ENCODE assay signal across 31 cellular contexts in genomic region chr2:199558156-199558555, GRCh38.
"Had no signal": no experiment of that assay in that cellular context is flagged by ENCODE, and none has a peak within 500 bp of the region (broad histone marks: within the 10 kb centered on the region; RNA-seq: fewer than 3 reads in every experiment).

No MANE protein-coding gene starts in this region.

- H3K4me2 ChIP-seq: smooth muscle cell had no signal

- H3K36me3 ChIP-seq: neutrophil, ovary, pancreas, prostate gland, right atrium auricular region, right lobe of liver, sigmoid colon, spleen had no signal

- H3K27me3 Mint-ChIP-seq: naive thymus-derived CD4-positive, alpha-beta T cell; natural killer cell treated with Interleukin-12 subunit alpha and Interleukin-12 subunit beta and Interleukin-15 and Interleukin-18, amount 100 ng/mL, for 72 hours; progenitor cell of endocrine pancreas had no signal

- H3K27ac ChIP-seq: neutrophil, ovary, pancreas, parathyroid adenoma, prostate gland, psoas muscle, right atrium auricular region, right lobe of liver, sigmoid colon, skin epidermis, spleen had no signal

- H3K9me3 ChIP-seq: neutrophil, ovary, pancreas, prostate gland, psoas muscle, right lobe of liver, sigmoid colon had no signal

- H3K9me3 Mint-ChIP-seq: natural killer cell; natural killer cell treated with Interleukin-12 subunit alpha and Interleukin-12 subunit beta and Interleukin-15 and Interleukin-18, amount 100 ng/mL, for 72 hours had no signal

- H2AFZ ChIP-seq: parathyroid adenoma had no signal

- H3K4me1 Mint-ChIP-seq: naive B cell; naive thymus-derived CD4-positive, alpha-beta T cell; naive thymus-derived CD8-positive, alpha-beta T cell; natural killer cell; nephron; neural crest cell had no signal

- DNase-seq: naive B cell; naive thymus-derived CD4-positive, alpha-beta T cell; naive thymus-derived CD8-positive, alpha-beta T cell; natural killer cell; nucleus accumbens; occipital lobe; ovary; pancreas; posterior cingulate gyrus; retina; right cardiac atrium; right lobe of liver; sigmoid colon; small intestine; spleen; stimulated activated CD4-positive, alpha-beta T cell treated with anti-CD3 and anti-CD28 coated beads, Interleukin-12 subunit alpha, Interleukin-12 subunit beta, amount 100 ng/mL, for 4 hours; stimulated activated CD4-positive, alpha-beta T cell treated with anti-CD3 and anti-CD28 coated beads, Interleukin-15, amount 100 ng/mL, for 24 hours; stimulated activated CD4-positive, alpha-beta T cell treated with anti-CD3 and anti-CD28 coated beads, Interleukin-1b, Interleukin-23, amount 100 ng/mL, for 48 hours; stimulated activated CD4-positive, alpha-beta T cell treated with anti-CD3 and anti-CD28 coated beads, Interleukin-2, amount 100 ng/mL, for 24 hours had no signal

- H3K4me3 Mint-ChIP-seq: naive B cell; naive thymus-derived CD4-positive, alpha-beta T cell; naive thymus-derived CD8-positive, alpha-beta T cell; natural killer cell; natural killer cell treated with Interleukin-12 subunit alpha and Interleukin-12 subunit beta and Interleukin-15 and Interleukin-18, amount 100 ng/mL, for 72 hours; nephron; neural crest cell had no signal

- H3K79me2 ChIP-seq: parathyroid adenoma had no signal

- H3K27ac Mint-ChIP-seq: naive B cell; naive thymus-derived CD4-positive, alpha-beta T cell; natural killer cell; natural killer cell treated with Interleukin-12 subunit alpha and Interleukin-12 subunit beta and Interleukin-15 and Interleukin-18, amount 100 ng/mL, for 72 hours; nephron; progenitor cell of endocrine pancreas had no signal

- H3K9ac ChIP-seq: parathyroid adenoma had no signal

- H3K36me3 Mint-ChIP-seq: naive B cell; naive thymus-derived CD4-positive, alpha-beta T cell; naive thymus-derived CD8-positive, alpha-beta T cell; natural killer cell; natural killer cell treated with Interleukin-12 subunit alpha and Interleukin-12 subunit beta and Interleukin-15 and Interleukin-18, amount 100 ng/mL, for 72 hours had no signal

- H3K4me1 ChIP-seq: pancreas, parathyroid adenoma, prostate gland, psoas muscle, right atrium auricular region, right lobe of liver, sigmoid colon, spleen had no signal

- H3K4me3 ChIP-seq: ovary, pancreas, prostate gland, psoas muscle, right atrium auricular region, right lobe of liver, sigmoid colon, skin epidermis, smooth muscle cell, spleen had no signal

- H3K27me3 ChIP-seq: neutrophil, ovary, pancreas, right atrium auricular region, right lobe of liver, sigmoid colon, spleen had no signal

- ATAC-seq: naive thymus-derived CD4-positive, alpha-beta T cell; naive thymus-derived CD8-positive, alpha-beta T cell; natural killer cell; natural killer cell treated with Interleukin-12 subunit alpha and Interleukin-12 subunit beta and Interleukin-15 and Interleukin-18, amount 100 ng/mL, for 72 hours; pancreas; psoas muscle; right cardiac atrium; right lobe of liver; sciatic nerve had no signal
